1 cellular context compared by ENCODE assay signal in genomic region chr5:85453026-85453349, GRCh38.
TF ChIP-seq lines count a peak whose summit lies in the region.

No MANE protein-coding gene starts in this region.

TF ChIP-seq in WTC11, 78 proteins besides CTCF, POLR2A, EP300 and RAD21 (continued from another document):
- TF ChIP-seq NR2C2 (CRISPR knock-in tag; IDR thresholded peaks at IDR 0.05) = no peak
- no peak for TF ChIP-seq ZNF396 (CRISPR knock-in tag; IDR thresholded peaks at IDR 0.05; ENCODE audit: borderline replicate concordance)
- TF ChIP-seq NFE2L1 (CRISPR knock-in tag; IDR thresholded peaks at IDR 0.05) = no peak
- no peak for TF ChIP-seq ZNF512 (CRISPR knock-in tag; IDR thresholded peaks at IDR 0.05; ENCODE audit: borderline replicate concordance)
- TF ChIP-seq ATF6 (CRISPR knock-in tag; IDR thresholded peaks at IDR 0.05) = no peak
- no peak for TF ChIP-seq GRHL2 (CRISPR knock-in tag; IDR thresholded peaks at IDR 0.05; ENCODE audit: insufficient replicate concordance, severe bottlenecking)
- TF ChIP-seq FOXK1 (CRISPR knock-in tag; IDR thresholded peaks at IDR 0.05) = no peak
- TF ChIP-seq NR1H2 (CRISPR knock-in tag; IDR thresholded peaks at IDR 0.05) = no peak
- TF ChIP-seq CREB1 (CRISPR knock-in tag; IDR thresholded peaks at IDR 0.05) = no peak
- TF ChIP-seq SMAD3 (CRISPR knock-in tag; IDR thresholded peaks at IDR 0.05; ENCODE audit: borderline replicate concordance) = no peak
- TF ChIP-seq NR3C1 (CRISPR knock-in tag; conservative IDR thresholded peaks at IDR 0.05; ENCODE audit: low read depth) = no peak
- TF ChIP-seq IRF2 (CRISPR knock-in tag; IDR thresholded peaks at IDR 0.05; ENCODE audit: borderline replicate concordance, low read depth) = no peak
